ENCODE assay signal across 24 cellular contexts in genomic region chr20:1566701-1567100, GRCh38. TPM values are rescaled to one million over a fixed set of nuclear protein-coding genes. Genes with fewer than 3 reads are reported as not detected.
DNase-seq lines count a peak whose midpoint lies in the region; TF ChIP-seq lines count a peak whose summit lies in the region.
"Had no signal": no experiment of that assay in that cellular context is flagged by ENCODE, and none has a peak within 500 bp of the region (broad histone marks: within the 10 kb centered on the region; RNA-seq: fewer than 3 reads in every experiment).

No MANE protein-coding gene starts in this region.

- no peaks in the 10 kb centered on the region for H3K9me3 ChIP-seq in neutrophil
- H3K9me3 ChIP-seq: Caco-2, lower lobe of right lung, MG63 had no signal

- peak; percentile 8 for DNase-seq in GM03348 (ENCODE audit: low spot score)
- peak; percentile 0 for DNase-seq in NB4 (ENCODE audit: low read depth)
- DNase-seq in dermis blood vessel endothelial cell: peak; percentile 29
- no peak for DNase-seq in C1 segment of cervical spinal cord (lab: John Stamatoyannopoulos, UW)
- DNase-seq in activated gamma-delta T cell treated with Interleukin-2 at 50 U/mL for 16 hours: no peak
- DNase-seq in stimulated activated naive CD4-positive, alpha-beta T cell (lab: John Stamatoyannopoulos, UW): no peak
- DNase-seq: activated CD4-positive, CD25-positive, alpha-beta regulatory T cell; activated CD8-positive, alpha-beta memory T cell treated with anti-CD3 and anti-CD28 coated beads for 24 hours; activated naive CD4-positive, alpha-beta T cell treated with anti-CD3 and anti-CD28 coated beads, Interleukin-2, amount 10 ng/mL, durations not matched to agents 7 days and 5 days; activated T-cell treated with anti-CD3 and anti-CD28 coated beads, Interleukin-2, amount 50 U/mL, for 48 hours; anterior cingulate cortex; Caco-2; effector CD8-positive, alpha-beta T cell; glutamatergic neuron; lower lobe of right lung; NCI-H146; NCI-H748 treated with DMSO at 0.1 percent for 48 hours; stimulated activated CD4-positive, alpha-beta T cell treated with anti-CD3 and anti-CD28 coated beads, Interleukin-4, amount 100 ng/mL, for 4 hours had no signal

- no peaks in the 10 kb centered on the region for H3K27me3 ChIP-seq in neutrophil
- H3K27me3 ChIP-seq: MG63 had no signal

- no peak overlapping the region for H3K4me3 ChIP-seq in NB4 (ENCODE audit: low read depth, low read length)
- H3K4me3 ChIP-seq in neutrophil (ENCODE audit: low read depth in 1 of 2, low read length in 1 of 2): no peak overlapping the region
- H3K4me3 ChIP-seq: lower lobe of right lung, MG63, SK-N-MC had no signal

- TF ChIP-seq POLR2A in NB4 (IDR thresholded peaks at IDR 0.05; ENCODE audit: extremely low read depth, insufficient read length): no peak

- no peak for TF ChIP-seq CTCF in NB4 (IDR thresholded peaks at IDR 0.05; ENCODE audit: low read depth, low read length)
- TF ChIP-seq CTCF in neutrophil (IDR thresholded peaks at IDR 0.05): no peak

- peaks cover 66 to 78% of the 10 kb centered on the region in 2 experiments for H3K4me1 ChIP-seq in neutrophil (ENCODE audit: control insufficient read depth in 1 of 2, insufficient read depth in 1 of 2, low read depth in 1 of 2, low read length in 1 of 2)
- H3K4me1 ChIP-seq: Caco-2 had no signal

- peak overlapping the region; percentile 97 for H3K27ac ChIP-seq in neutrophil
- H3K27ac ChIP-seq: lower lobe of right lung, SK-N-MC had no signal

- peaks cover 81% of the 10 kb centered on the region for H3K36me3 ChIP-seq in neutrophil
- H3K36me3 ChIP-seq: lower lobe of right lung, MG63 had no signal

RNA-seq across cellular contexts. Expression of gene SIRPD, which starts 9.2 kb away (rescaled TPM):
- not detected in 2 replicates for total RNA-seq in dermis blood vessel endothelial cell
- total RNA-seq: B cell, Caco-2, cerebellum, ureter had no signal

RNA-seq across cellular contexts. Expression of gene SIRPB1, which starts 53.1 kb away (rescaled TPM):
- 0.17 and 4.0 TPM in 2 replicates for total RNA-seq in dermis blood vessel endothelial cell
- total RNA-seq: Caco-2 had no signal

Comparison
In these comparisons a context has a peak if more than half of its experiments do, and no peak if none do; other contexts are left out.
1. DNase-seq: peak in GM03348 (single experiment), NB4 (single experiment) and dermis blood vessel endothelial cell (single experiment); none in C1 segment of cervical spinal cord (0 of 14), activated gamma-delta T cell treated with Interleukin-2 at 50 U/mL for 16 hours (single experiment) and stimulated activated naive CD4-positive, alpha-beta T cell (0 of 6).